Comparison of ENCODE assay signal across 8 cellular contexts in the genomic region with DNA sequence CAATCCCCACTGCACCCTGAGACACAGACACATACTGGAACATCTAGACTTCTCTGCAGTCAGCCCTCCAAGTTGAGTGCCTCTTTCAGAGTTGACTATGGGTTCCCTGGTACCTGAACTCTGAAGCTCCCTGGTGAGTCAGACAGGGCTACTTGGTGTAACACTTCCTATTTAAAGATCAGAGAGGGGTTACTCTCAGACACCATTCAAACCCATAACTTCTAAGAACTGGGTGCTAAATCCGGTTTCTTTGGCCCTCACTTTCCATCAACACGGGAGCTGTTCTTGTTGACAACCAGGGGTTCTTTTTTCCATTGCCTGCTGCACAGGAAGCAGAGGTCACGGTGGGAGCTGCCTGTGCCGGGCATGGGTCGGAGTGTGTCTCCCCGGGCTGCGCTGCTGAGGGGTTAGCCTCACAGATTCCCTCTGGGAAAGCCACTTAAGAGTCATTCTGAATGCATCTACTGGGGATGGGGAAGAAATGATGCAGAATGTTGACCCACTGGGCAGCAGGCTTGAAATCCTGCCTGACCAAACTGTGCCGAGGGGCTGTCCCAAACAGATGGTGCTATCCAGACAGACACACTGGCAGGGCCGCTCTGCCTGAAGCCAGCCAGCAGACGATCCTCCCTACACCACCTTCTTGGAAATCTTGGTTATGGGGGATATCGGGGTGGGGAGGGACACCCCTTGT.
DNase-seq lines count a peak whose midpoint lies in the region; ATAC-seq and TF ChIP-seq lines count a peak whose summit lies in the region.

No MANE protein-coding gene starts in this region.

- H3K27ac ChIP-seq in GM23248 (no peak overlapping the region), esophagus muscularis mucosa (replicated peaks in 1 of 4) (peak overlapping the region in 3 of 4 donors; percentile 22 to 77 (median 56)), ascending aorta (no peak overlapping the region)

- H3K4me1 ChIP-seq in GM23248 (ENCODE audit: insufficient read depth) (no peaks in the 10 kb centered on the region), esophagus muscularis mucosa (peaks cover 41 to 72% (median 59%) of the 10 kb centered on the region in 4 donors), ascending aorta (peaks cover 0 to 2% of the 10 kb centered on the region in 2 donors)

- intact Hi-C loops in esophagus muscularis mucosa (cut with DNase I) (no loop called here), ascending aorta (cut with DNase I) (no loop called here)

- no peak overlapping the region for H3K4me3 ChIP-seq in GM23248
- H3K4me3 ChIP-seq in esophagus muscularis mucosa: no peak overlapping the region
- H3K4me3 ChIP-seq in ascending aorta: no peak overlapping the region

- no peak overlapping the region for H3K9ac ChIP-seq in GM23248

- ATAC-seq in GM19455 (IDR thresholded peaks at IDR 0.05; ENCODE audit: unreplicated experiment): no peak

- no peaks in the 10 kb centered on the region for H3K9me3 ChIP-seq in GM23248 (ENCODE audit: low read depth)
- no peaks in the 10 kb centered on the region for H3K9me3 ChIP-seq in esophagus muscularis mucosa
- no peaks in the 10 kb centered on the region for H3K9me3 ChIP-seq in ascending aorta

- H3K36me3 ChIP-seq in GM23248 (ENCODE audit: low read depth) (no peaks in the 10 kb centered on the region), esophagus muscularis mucosa (no peaks in the 10 kb centered on the region), ascending aorta (no peaks in the 10 kb centered on the region)

- no peaks in the 10 kb centered on the region for H4K20me1 ChIP-seq in GM23248 (ENCODE audit: insufficient read depth)

- no peaks in the 10 kb centered on the region for H3F3A ChIP-seq in GM23248 (ENCODE audit: insufficient read depth)

- H3K27me3 ChIP-seq in GM23248 (replicated peaks; ENCODE audit: insufficient read depth) (no peaks in the 10 kb centered on the region), esophagus muscularis mucosa (no peaks in the 10 kb centered on the region), ascending aorta (no peaks in the 10 kb centered on the region)

- TF ChIP-seq CTCF in esophagus muscularis mucosa (IDR thresholded peaks at IDR 0.05): no peak
- no peak for TF ChIP-seq CTCF in ascending aorta (IDR thresholded peaks at IDR 0.05)

- 89 to 92% methylated on average over 10 to 11 of the region's 11 CpGs for WGBS in GM23248 (ENCODE audit: low coverage in 1 of 2, low lambda C conversion rate in 2 of 2, missing lambda C conversion rate in 2 of 2), 2 experiments
- WGBS in esophagus muscularis mucosa: 82% methylated on average over 4 of the region's 11 CpGs

- no peak overlapping the region for H2AFZ ChIP-seq in GM23248

- DNase-seq in GM23248 (peak; percentile 30), esophagus muscularis mucosa (ENCODE audit: extremely low spot score) (no peak), iPS-NIHi7 (ENCODE audit: extremely low spot score) (no peak), NCI-H446 (lab: John Stamatoyannopoulos, UW) (no peak), ascending aorta (ENCODE audit: low spot score in 2 of 2) (no peak)
- peak; percentile 8 to 68 for DNase-seq in activated CD4-positive, alpha-beta T cell treated with anti-CD3 and anti-CD28 coated beads, Interleukin-2, amount 50 U/mL, for 24 hours (ENCODE audit: low read depth in 1 of 2, low spot score in 1 of 2)
- DNase-seq in stimulated activated CD8-positive, alpha-beta memory T cell treated with anti-CD3 and anti-CD28 coated beads, Interleukin-15, amount 100 ng/mL, for 24 hours (ENCODE audit: low read depth): peak; percentile 7

- TF ChIP-seq POLR2A in esophagus muscularis mucosa (IDR thresholded peaks at IDR 0.05; ENCODE audit: low read depth): no peak

- no peak for TF ChIP-seq EP300 in esophagus muscularis mucosa (IDR thresholded peaks at IDR 0.05)

- no peak overlapping the region for H3K4me2 ChIP-seq in GM23248 (ENCODE audit: unreplicated experiment)

- H3K9me2 ChIP-seq in GM23248 (ENCODE audit: insufficient read depth): no peaks in the 10 kb centered on the region

- H3K79me2 ChIP-seq in GM23248 (ENCODE audit: insufficient read depth): no peaks in the 10 kb centered on the region

- in situ Hi-C loops in GM23248 (cut with MboI): no loop called here

Comparison
In these comparisons a context has a peak if more than half of its experiments do, and no peak if none do; other contexts are left out.
1. DNase-seq: peak in GM23248 (single experiment), activated CD4-positive, alpha-beta T cell treated with anti-CD3 and anti-CD28 coated beads, Interleukin-2, amount 50 U/mL, for 24 hours (2 of 2) and stimulated activated CD8-positive, alpha-beta memory T cell treated with anti-CD3 and anti-CD28 coated beads, Interleukin-15, amount 100 ng/mL, for 24 hours (single experiment); none in esophagus muscularis mucosa (single experiment), iPS-NIHi7 (single experiment), NCI-H446 (0 of 2) and ascending aorta (0 of 2).
2. H3K27ac ChIP-seq: peak in esophagus muscularis mucosa (3 of 4); none in GM23248 (single experiment) and ascending aorta (0 of 2).